ENCODE assay signal across 1 cellular context in the genomic region with DNA sequence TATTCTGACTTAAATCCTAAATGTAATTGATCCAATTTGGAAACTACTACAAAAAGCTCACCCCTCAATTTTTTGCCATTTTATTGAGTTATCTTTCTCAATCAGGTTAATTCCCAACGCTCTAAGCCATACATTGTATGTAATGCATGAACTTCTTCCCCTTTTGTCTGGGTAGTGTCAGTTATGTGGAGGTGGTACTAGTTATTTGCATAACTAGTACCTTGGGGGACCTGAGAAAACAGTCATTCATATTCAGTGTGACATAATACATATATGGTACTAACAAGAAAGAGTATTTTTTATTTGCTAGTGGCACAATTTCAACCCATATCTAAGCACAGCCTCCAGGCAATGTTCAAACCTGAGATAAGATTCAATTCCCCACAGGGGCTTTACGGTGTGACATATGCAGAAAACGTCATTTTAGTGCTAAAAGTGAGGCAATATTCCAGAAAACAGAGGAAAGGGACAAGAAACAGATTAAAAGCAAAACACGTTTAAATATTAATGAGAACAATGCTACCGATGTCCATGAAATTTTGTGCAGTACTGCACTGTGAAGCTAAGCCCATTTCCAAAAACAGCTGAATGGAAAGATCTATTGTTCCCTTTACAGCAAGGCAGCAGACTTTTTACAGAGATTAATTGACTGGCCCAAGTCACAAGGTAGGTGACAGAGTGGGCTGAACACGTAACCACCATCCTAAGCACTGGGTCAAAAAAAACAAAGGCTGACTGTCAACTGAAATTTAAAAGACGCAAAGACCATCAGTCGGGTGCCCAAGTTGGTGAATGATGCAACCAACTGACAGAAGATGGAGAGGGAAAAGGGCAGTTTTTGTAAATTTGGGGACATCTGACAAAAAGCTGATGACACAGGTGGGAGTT.
TF ChIP-seq lines count a peak whose summit lies in the region.

No MANE protein-coding gene starts in this region.

TF ChIP-seq in K562, 482 proteins besides CTCF, POLR2A, EP300 and RAD21 (continued from another document and continues in another):
- TF ChIP-seq ETV6 (IDR thresholded peaks at IDR 0.05; ENCODE audit: borderline replicate concordance in 1 of 2, low read depth in 2 of 2, low read length in 1 of 2) (no peak), ETV6 (CRISPR knock-in tag; IDR thresholded peaks at IDR 0.05; ENCODE audit: borderline replicate concordance) (0 out of 2 replicates have a peak, but pooled peaks have one; percentile 62), TCFL5 (CRISPR knock-in tag; conservative IDR thresholded peaks at IDR 0.05) (no peak), SIN3A (IDR thresholded peaks at IDR 0.05; ENCODE audit: borderline replicate concordance in 2 of 2, control insufficient read depth in 1 of 2, low read depth in 2 of 2, low read length in 2 of 2) (no peak), ZNF395 (CRISPR knock-in tag; IDR thresholded peaks at IDR 0.05) (0 out of 2 replicates have a peak, but pooled peaks have one; percentile 4), ADNP (tag; IDR thresholded peaks at IDR 0.05) (no peak), ZNF347 (CRISPR knock-in tag; IDR thresholded peaks at IDR 0.05; ENCODE audit: low read depth) (0 out of 2 replicates have a peak, but pooled peaks have one; percentile 44), ZFP30 (CRISPR knock-in tag; IDR thresholded peaks at IDR 0.05; ENCODE audit: borderline replicate concordance) (no peak), PHF21A (IDR thresholded peaks at IDR 0.05; ENCODE audit: borderline replicate concordance, low read depth) (no peak), CREM (IDR thresholded peaks at IDR 0.05; ENCODE audit: low read depth) (peak; percentile 81), HIVEP1 (CRISPR knock-in tag; IDR thresholded peaks at IDR 0.05) (no peak), ELF4 (CRISPR knock-in tag; IDR thresholded peaks at IDR 0.05) (peak; percentile 45; the same call in 1 of the 2 replicates), E2F3 (CRISPR knock-in tag; IDR thresholded peaks at IDR 0.05) (no peak), NONO (IDR thresholded peaks at IDR 0.05; ENCODE audit: low read depth in 2 of 2, low read length in 1 of 2) (no peak; a peak in 1 of 4 replicates), CHCHD3 (CRISPR knock-in tag; IDR thresholded peaks at IDR 0.05) (no peak), FOXA1 (IDR thresholded peaks at IDR 0.05; ENCODE audit: borderline replicate concordance) (no peak), NFIC (IDR thresholded peaks at IDR 0.05) (no peak; the same call in 1 of the 2 replicates), ELF1 (tag; IDR thresholded peaks at IDR 0.05) (no peak), MITF (IDR thresholded peaks at IDR 0.05) (no peak), GTF2A2 (tag; IDR thresholded peaks at IDR 0.05) (peak; percentile 5; the same call in 1 of the 2 replicates), BRD4 (IDR thresholded peaks at IDR 0.05) (no peak; the same call in 1 of the 2 replicates), HMG20A (CRISPR knock-in tag; conservative IDR thresholded peaks at IDR 0.05) (no peak), ZNF507 (tag; conservative IDR thresholded peaks at IDR 0.05) (no peak), MCM7 (IDR thresholded peaks at IDR 0.05) (no peak), SMAD3 (CRISPR knock-in tag; conservative IDR thresholded peaks at IDR 0.05) (no peak), ZSCAN29 (IDR thresholded peaks at IDR 0.05) (no peak), JUND (IDR thresholded peaks at IDR 0.05; ENCODE audit: borderline replicate concordance, low read depth, low read length) (peak; percentile 82), JUND (tag; IDR thresholded peaks at IDR 0.05; ENCODE audit: borderline replicate concordance, low read depth, low read length) (0 out of 3 replicates have a peak, but pooled peaks have one; percentile 7), ZNF655 (CRISPR knock-in tag; IDR thresholded peaks at IDR 0.05) (no peak), KHSRP (IDR thresholded peaks at IDR 0.05) (no peak), MAZ (CRISPR knock-in tag; conservative IDR thresholded peaks at IDR 0.05 in 1 of 2, IDR thresholded peaks at IDR 0.05 in 1 of 2) (no peak), HNRNPLL (IDR thresholded peaks at IDR 0.05; ENCODE audit: low read depth, low read length, poor library complexity, severe bottlenecking) (no peak), SRF (CRISPR knock-in tag; IDR thresholded peaks at IDR 0.05) (no peak), CEBPZ (IDR thresholded peaks at IDR 0.05; ENCODE audit: borderline replicate concordance, low read depth, low read length) (no peak), NFRKB (IDR thresholded peaks at IDR 0.05; ENCODE audit: low read depth) (peak; percentile 90)
- TF ChIP-seq, protein P1, sequence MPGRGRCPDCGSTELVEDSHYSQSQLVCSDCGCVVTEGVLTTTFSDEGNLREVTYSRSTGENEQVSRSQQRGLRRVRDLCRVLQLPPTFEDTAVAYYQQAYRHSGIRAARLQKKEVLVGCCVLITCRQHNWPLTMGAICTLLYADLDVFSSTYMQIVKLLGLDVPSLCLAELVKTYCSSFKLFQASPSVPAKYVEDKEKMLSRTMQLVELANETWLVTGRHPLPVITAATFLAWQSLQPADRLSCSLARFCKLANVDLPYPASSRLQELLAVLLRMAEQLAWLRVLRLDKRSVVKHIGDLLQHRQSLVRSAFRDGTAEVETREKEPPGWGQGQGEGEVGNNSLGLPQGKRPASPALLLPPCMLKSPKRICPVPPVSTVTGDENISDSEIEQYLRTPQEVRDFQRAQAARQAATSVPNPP (IDR thresholded peaks at IDR 0.05; ENCODE audit: borderline replicate concordance, insufficient read depth, insufficient read length) = no peak
- TF ChIP-seq, protein P2, sequence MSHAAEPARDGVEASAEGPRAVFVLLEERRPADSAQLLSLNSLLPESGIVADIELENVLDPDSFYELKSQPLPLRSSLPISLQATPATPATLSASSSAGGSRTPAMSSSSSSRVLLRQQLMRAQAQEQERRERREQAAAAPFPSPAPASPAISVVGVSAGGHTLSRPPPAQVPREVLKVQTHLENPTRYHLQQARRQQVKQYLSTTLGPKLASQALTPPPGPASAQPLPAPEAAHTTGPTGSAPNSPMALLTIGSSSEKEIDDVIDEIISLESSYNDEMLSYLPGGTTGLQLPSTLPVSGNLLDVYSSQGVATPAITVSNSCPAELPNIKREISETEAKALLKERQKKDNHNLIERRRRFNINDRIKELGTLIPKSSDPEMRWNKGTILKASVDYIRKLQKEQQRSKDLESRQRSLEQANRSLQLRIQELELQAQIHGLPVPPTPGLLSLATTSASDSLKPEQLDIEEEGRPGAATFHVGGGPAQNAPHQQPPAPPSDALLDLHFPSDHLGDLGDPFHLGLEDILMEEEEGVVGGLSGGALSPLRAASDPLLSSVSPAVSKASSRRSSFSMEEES (CRISPR knock-in tag; IDR thresholded peaks at IDR 0.05) = 0 out of 2 replicates have a peak, but pooled peaks have one; percentile 2
- TF ChIP-seq, protein P3, sequence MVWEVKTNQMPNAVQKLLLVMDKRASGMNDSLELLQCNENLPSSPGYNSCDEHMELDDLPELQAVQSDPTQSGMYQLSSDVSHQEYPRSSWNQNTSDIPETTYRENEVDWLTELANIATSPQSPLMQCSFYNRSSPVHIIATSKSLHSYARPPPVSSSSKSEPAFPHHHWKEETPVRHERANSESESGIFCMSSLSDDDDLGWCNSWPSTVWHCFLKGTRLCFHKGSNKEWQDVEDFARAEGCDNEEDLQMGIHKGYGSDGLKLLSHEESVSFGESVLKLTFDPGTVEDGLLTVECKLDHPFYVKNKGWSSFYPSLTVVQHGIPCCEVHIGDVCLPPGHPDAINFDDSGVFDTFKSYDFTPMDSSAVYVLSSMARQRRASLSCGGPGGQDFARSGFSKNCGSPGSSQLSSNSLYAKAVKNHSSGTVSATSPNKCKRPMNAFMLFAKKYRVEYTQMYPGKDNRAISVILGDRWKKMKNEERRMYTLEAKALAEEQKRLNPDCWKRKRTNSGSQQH (CRISPR knock-in tag; IDR thresholded peaks at IDR 0.05) = 0 out of 2 replicates have a peak, but pooled peaks have one; percentile 4
- TF ChIP-seq, protein P4, sequence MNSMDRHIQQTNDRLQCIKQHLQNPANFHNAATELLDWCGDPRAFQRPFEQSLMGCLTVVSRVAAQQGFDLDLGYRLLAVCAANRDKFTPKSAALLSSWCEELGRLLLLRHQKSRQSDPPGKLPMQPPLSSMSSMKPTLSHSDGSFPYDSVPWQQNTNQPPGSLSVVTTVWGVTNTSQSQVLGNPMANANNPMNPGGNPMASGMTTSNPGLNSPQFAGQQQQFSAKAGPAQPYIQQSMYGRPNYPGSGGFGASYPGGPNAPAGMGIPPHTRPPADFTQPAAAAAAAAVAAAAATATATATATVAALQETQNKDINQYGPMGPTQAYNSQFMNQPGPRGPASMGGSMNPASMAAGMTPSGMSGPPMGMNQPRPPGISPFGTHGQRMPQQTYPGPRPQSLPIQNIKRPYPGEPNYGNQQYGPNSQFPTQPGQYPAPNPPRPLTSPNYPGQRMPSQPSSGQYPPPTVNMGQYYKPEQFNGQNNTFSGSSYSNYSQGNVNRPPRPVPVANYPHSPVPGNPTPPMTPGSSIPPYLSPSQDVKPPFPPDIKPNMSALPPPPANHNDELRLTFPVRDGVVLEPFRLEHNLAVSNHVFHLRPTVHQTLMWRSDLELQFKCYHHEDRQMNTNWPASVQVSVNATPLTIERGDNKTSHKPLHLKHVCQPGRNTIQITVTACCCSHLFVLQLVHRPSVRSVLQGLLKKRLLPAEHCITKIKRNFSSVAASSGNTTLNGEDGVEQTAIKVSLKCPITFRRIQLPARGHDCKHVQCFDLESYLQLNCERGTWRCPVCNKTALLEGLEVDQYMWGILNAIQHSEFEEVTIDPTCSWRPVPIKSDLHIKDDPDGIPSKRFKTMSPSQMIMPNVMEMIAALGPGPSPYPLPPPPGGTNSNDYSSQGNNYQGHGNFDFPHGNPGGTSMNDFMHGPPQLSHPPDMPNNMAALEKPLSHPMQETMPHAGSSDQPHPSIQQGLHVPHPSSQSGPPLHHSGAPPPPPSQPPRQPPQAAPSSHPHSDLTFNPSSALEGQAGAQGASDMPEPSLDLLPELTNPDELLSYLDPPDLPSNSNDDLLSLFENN (IDR thresholded peaks at IDR 0.05; ENCODE audit: low read depth in 2 of 2, low read length in 2 of 2) = no peak
